8 cellular contexts compared by ENCODE assay signal in the genomic region with DNA sequence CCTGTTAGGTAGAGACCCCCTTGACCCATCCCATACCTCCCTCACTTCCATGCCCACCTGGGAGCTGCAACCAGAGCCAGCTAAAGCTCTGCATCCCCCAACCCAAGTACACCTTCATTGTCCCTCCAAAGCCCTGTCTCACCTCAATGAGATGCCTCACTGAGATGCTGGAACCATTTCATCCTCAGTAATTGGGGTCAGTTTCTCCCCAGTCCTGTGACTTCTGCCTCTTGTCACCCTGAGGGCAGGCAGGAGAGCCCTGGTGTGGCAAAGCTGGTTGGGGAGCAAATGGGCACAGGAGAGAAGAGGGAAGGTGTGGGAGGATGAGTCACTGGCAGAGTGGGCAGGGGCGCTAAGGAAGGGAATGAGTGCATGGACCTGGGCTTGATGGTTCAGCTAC. TPM values are rescaled to one million over a fixed set of nuclear protein-coding genes. Genes with fewer than 3 reads are reported as not detected.
A peak's percentile ranks its signal among the peaks of the same experiment; 100 is the strongest.
DNase-seq lines count a peak whose midpoint lies in the region; FAIRE-seq and TF ChIP-seq lines count a peak whose summit lies in the region.

No MANE protein-coding gene starts in this region.

- no peak overlapping the region for H3K4me3 Mint-ChIP-seq in chondrocyte (ENCODE audit: unreplicated experiment)
- H3K4me3 Mint-ChIP-seq in endothelial cell (ENCODE audit: unreplicated experiment), result no peak overlapping the region
- no peak overlapping the region for H3K4me3 Mint-ChIP-seq in glutamatergic neuron (ENCODE audit: unreplicated experiment)

- DNase-seq in GM12892 (ENCODE audit: insufficient read length) (no peak), RCC 7860 (ENCODE audit: low spot score) (peak; percentile 24), chondrocyte (ENCODE audit: low spot score) (no peak), endothelial cell (ENCODE audit: low spot score) (no peak), NCI-H748 (lab: John Stamatoyannopoulos, UW; ENCODE audit: unreplicated experiment) (no peak), glutamatergic neuron (no peak), OCI-M1 (lab: John Stamatoyannopoulos, UW) (no peak)
- DNase-seq in stimulated activated CD4-positive, alpha-beta T cell treated with anti-CD3 and anti-CD28 coated beads, Interleukin-15, amount 100 ng/mL, for 24 hours, result peak; percentile 61

- H3K9me3 Mint-ChIP-seq in chondrocyte (ENCODE audit: low read depth), result no peaks in the 10 kb centered on the region
- H3K9me3 Mint-ChIP-seq in endothelial cell (ENCODE audit: unreplicated experiment), result no peaks in the 10 kb centered on the region
- H3K9me3 Mint-ChIP-seq in glutamatergic neuron (ENCODE audit: unreplicated experiment), result no peaks in the 10 kb centered on the region

- TF ChIP-seq POLR2A in GM12892 (IDR thresholded peaks at IDR 0.05; ENCODE audit: low read depth, low read length), result no peak; the same call in 1 of the 2 replicates

- H3K36me3 Mint-ChIP-seq in chondrocyte (ENCODE audit: low read depth) (no peaks in the 10 kb centered on the region), endothelial cell (ENCODE audit: low read depth, unreplicated experiment) (no peaks in the 10 kb centered on the region), glutamatergic neuron (ENCODE audit: unreplicated experiment) (no peaks in the 10 kb centered on the region)

- H3K27me3 Mint-ChIP-seq in chondrocyte (ENCODE audit: low read depth) (no peaks in the 10 kb centered on the region), endothelial cell (ENCODE audit: unreplicated experiment) (peaks cover 2% of the 10 kb centered on the region), glutamatergic neuron (ENCODE audit: unreplicated experiment) (peaks cover 1% of the 10 kb centered on the region)

- FAIRE-seq in GM12892 (lab: Jason Lieb, UNC) (peak; percentile 21), RCC 7860 (lab: Jason Lieb, UNC) (no peak)

- TF ChIP-seq CTCF in chondrocyte (IDR thresholded peaks at IDR 0.05), result no peak
- TF ChIP-seq CTCF in endothelial cell (IDR thresholded peaks at IDR 0.05; ENCODE audit: unreplicated experiment), result no peak
- no peak for TF ChIP-seq CTCF in glutamatergic neuron (IDR thresholded peaks at IDR 0.05; ENCODE audit: partially characterized antibody, unreplicated experiment)

- peaks cover 20% of the 10 kb centered on the region for H3K4me1 Mint-ChIP-seq in chondrocyte (ENCODE audit: low read depth)
- H3K4me1 Mint-ChIP-seq in endothelial cell (ENCODE audit: unreplicated experiment), result peaks cover 27% of the 10 kb centered on the region
- H3K4me1 Mint-ChIP-seq in glutamatergic neuron (ENCODE audit: low read depth, unreplicated experiment), result no peaks in the 10 kb centered on the region

- H3K27ac Mint-ChIP-seq in chondrocyte (ENCODE audit: unreplicated experiment) (peak overlapping the region; percentile 87), endothelial cell (ENCODE audit: unreplicated experiment) (no peak overlapping the region), glutamatergic neuron (ENCODE audit: unreplicated experiment) (no peak overlapping the region)

RNA-seq across cellular contexts. Expression of gene NT5DC4, which starts 27.9 kb away (rescaled TPM):
- polyA plus RNA-seq in GM12892 (2012; ENCODE audit: missing spikeins), result 0.68 TPM
- total RNA-seq in chondrocyte (not detected in 3 replicates), endothelial cell (ENCODE audit: unreplicated experiment) (not detected), glutamatergic neuron (ENCODE audit: unreplicated experiment) (not detected)

RNA-seq across cellular contexts. Expression of gene SLC20A1, which starts 47.2 kb away (rescaled TPM):
- polyA plus RNA-seq in GM12892 (2012; ENCODE audit: missing spikeins), result 43.0 TPM
- total RNA-seq in chondrocyte (62.2 to 94.5 TPM (median 63.0 TPM) in 3 replicates), endothelial cell (ENCODE audit: unreplicated experiment) (255 TPM), glutamatergic neuron (ENCODE audit: unreplicated experiment) (73.0 TPM)

Comparison
In these comparisons a context has a peak if more than half of its experiments do, and no peak if none do; other contexts are left out.
1. DNase-seq: peak in RCC 7860 (single experiment) and stimulated activated CD4-positive, alpha-beta T cell treated with anti-CD3 and anti-CD28 coated beads, Interleukin-15, amount 100 ng/mL, for 24 hours (single experiment); none in GM12892 (single experiment), chondrocyte (single experiment), endothelial cell (single experiment), NCI-H748 (single experiment), glutamatergic neuron (single experiment) and OCI-M1 (single experiment).